Comparison of ENCODE assay signal across 12 cellular contexts in the genomic region with DNA sequence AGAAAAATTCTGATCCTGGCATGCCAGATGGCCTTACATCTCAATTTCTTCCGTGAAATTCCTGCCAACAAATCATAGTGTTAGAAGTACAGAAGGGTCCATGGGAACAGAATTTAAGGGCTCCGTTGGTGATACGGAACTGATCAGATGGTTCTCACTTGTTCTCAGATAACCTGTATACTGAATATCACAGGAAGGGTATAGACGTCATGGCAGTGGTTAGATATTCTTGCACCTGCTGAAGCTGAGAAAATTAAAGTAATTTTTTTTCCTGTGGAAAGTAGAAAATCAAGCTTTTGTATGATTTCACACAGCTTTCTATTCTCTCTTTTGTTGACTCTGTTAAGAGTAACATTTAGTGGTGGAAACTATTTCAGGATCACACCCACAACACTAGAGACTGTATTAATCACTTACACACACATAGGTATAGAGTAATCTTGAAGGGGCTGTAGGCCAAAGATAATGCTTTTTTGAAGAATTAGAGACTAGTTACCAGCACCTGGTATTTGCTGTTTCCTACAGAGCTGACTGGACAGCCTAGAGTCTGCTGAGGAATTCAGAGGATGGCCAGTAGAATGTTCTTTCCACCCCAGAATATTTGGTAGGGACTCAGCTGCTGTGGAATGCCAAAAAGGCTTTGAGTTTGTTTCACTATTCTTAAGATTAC. TPM values are rescaled to one million over a fixed set of nuclear protein-coding genes. Genes with fewer than 3 reads are reported as not detected.
DNase-seq lines count a peak whose midpoint lies in the region; ATAC-seq and TF ChIP-seq lines count a peak whose summit lies in the region.
"Had no signal": no experiment of that assay in that cellular context is flagged by ENCODE, and none has a peak within 500 bp of the region (broad histone marks: within the 10 kb centered on the region; RNA-seq: fewer than 3 reads in every experiment).

No MANE protein-coding gene starts in this region.

- H3K27me3 Mint-ChIP-seq in activated T-cell treated with anti-CD3 and anti-CD28 coated beads, Interleukin-2, amount 50 U/mL, for 4 hours (ENCODE audit: low read depth), result no peaks in the 10 kb centered on the region
- no peaks in the 10 kb centered on the region for H3K27me3 Mint-ChIP-seq in activated T-helper 1 cell treated with anti-CD3 and anti-CD28 coated beads, Interleukin-12 subunit alpha, Interleukin-12 subunit beta, Interleukin-2, Interleukin-4 antibody, amounts not matched to agents 30 ng/mL and 10 ng/mL and 1 ng/mL, durations not matched to agents 14 hours and 24 hours and 36 hours (ENCODE audit: insufficient read depth)
- no peaks in the 10 kb centered on the region for H3K27me3 Mint-ChIP-seq in stimulated activated naive CD8-positive, alpha-beta T cell treated with anti-CD3 and anti-CD28 coated beads, Interleukin-15, amount 100 ng/mL, for 72 hours

- no peak overlapping the region for H3K4me2 ChIP-seq in mammary epithelial cell (ENCODE audit: insufficient read depth, low read depth, low read length)

- peaks cover 63% of the 10 kb centered on the region for H3K4me1 Mint-ChIP-seq in activated T-cell treated with anti-CD3 and anti-CD28 coated beads, Interleukin-2, amount 50 U/mL, for 4 hours (ENCODE audit: low read depth)
- peaks cover 50% of the 10 kb centered on the region for H3K4me1 Mint-ChIP-seq in activated T-helper 1 cell treated with anti-CD3 and anti-CD28 coated beads, Interleukin-12 subunit alpha, Interleukin-12 subunit beta, Interleukin-2, Interleukin-4 antibody, amounts not matched to agents 30 ng/mL and 10 ng/mL and 1 ng/mL, durations not matched to agents 14 hours and 24 hours and 36 hours (ENCODE audit: low read depth)
- peaks cover 68% of the 10 kb centered on the region for H3K4me1 Mint-ChIP-seq in stimulated activated naive CD8-positive, alpha-beta T cell treated with anti-CD3 and anti-CD28 coated beads, Interleukin-15, amount 100 ng/mL, for 72 hours

- intact Hi-C loops in activated T-helper 1 cell treated with anti-CD3 and anti-CD28 coated beads, Interleukin-12 subunit alpha, Interleukin-12 subunit beta, Interleukin-2, Interleukin-4 antibody, amounts not matched to agents 30 ng/mL and 10 ng/mL and 1 ng/mL, durations not matched to agents 14 hours and 24 hours and 36 hours (cut with micrococcal nuclease), result no loop called here
- intact Hi-C loops in mammary epithelial cell (cut with micrococcal nuclease), result no loop called here

- no peak overlapping the region for H3K9ac ChIP-seq in mammary epithelial cell (ENCODE audit: insufficient read depth, low read length)

- H3K4me1 ChIP-seq in gastroesophageal sphincter, result peaks cover 5 to 82% (median 8%) of the 10 kb centered on the region in 3 donors
- peaks cover 2% of the 10 kb centered on the region for H3K4me1 ChIP-seq in mammary epithelial cell (ENCODE audit: insufficient read depth, low read length)

- TF ChIP-seq CTCF in gastroesophageal sphincter (IDR thresholded peaks at IDR 0.05) (no peak), mammary epithelial cell (conservative IDR thresholded peaks at IDR 0.05 in 1 of 2, IDR thresholded peaks at IDR 0.05 in 1 of 2; ENCODE audit: extremely low read depth in 1 of 2, insufficient read depth in 1 of 2, low read depth in 1 of 2, low read length in 2 of 2) (no peak)

- no TSS peak for BruUV-seq in mammary epithelial cell (replicated peaks; lab: Mats Ljungman, UMichigan)

- peaks cover under 1% of the 10 kb centered on the region for H4K20me1 ChIP-seq in mammary epithelial cell (ENCODE audit: insufficient read depth, low read length)

- H3K9me3 ChIP-seq in gastroesophageal sphincter (no peaks in the 10 kb centered on the region), mammary epithelial cell (replicated peaks; ENCODE audit: insufficient read depth, low read length) (no peaks in the 10 kb centered on the region)
- H3K9me3 ChIP-seq: right lobe of liver had no signal

- H3K27ac ChIP-seq in gastroesophageal sphincter (peak overlapping the region; percentile 34 to 67 (median 56)), mammary epithelial cell (ENCODE audit: insufficient read depth, low read depth, low read length) (no peak overlapping the region)
- H3K27ac ChIP-seq: SK-N-MC had no signal

- no peaks in the 10 kb centered on the region for H3K27me3 ChIP-seq in gastroesophageal sphincter
- H3K27me3 ChIP-seq in mammary epithelial cell (ENCODE audit: insufficient read depth, low read length), result no peaks in the 10 kb centered on the region
- H3K27me3 ChIP-seq: right lobe of liver had no signal

- TF ChIP-seq EP300 in gastroesophageal sphincter (IDR thresholded peaks at IDR 0.05), result no peak

- peak overlapping the region; percentile 47 for H3K4me3 Mint-ChIP-seq in activated T-cell treated with anti-CD3 and anti-CD28 coated beads, Interleukin-2, amount 50 U/mL, for 4 hours
- peak overlapping the region; percentile 44 for H3K4me3 Mint-ChIP-seq in activated T-helper 1 cell treated with anti-CD3 and anti-CD28 coated beads, Interleukin-12 subunit alpha, Interleukin-12 subunit beta, Interleukin-2, Interleukin-4 antibody, amounts not matched to agents 30 ng/mL and 10 ng/mL and 1 ng/mL, durations not matched to agents 14 hours and 24 hours and 36 hours
- peak overlapping the region; percentile 34 to 61 for H3K4me3 Mint-ChIP-seq in stimulated activated naive CD8-positive, alpha-beta T cell treated with anti-CD3 and anti-CD28 coated beads, Interleukin-15, amount 100 ng/mL, for 72 hours

- H3K36me3 ChIP-seq in gastroesophageal sphincter (no peaks in the 10 kb centered on the region), mammary epithelial cell (ENCODE audit: insufficient read depth, low read length) (peaks cover 7% of the 10 kb centered on the region)

- WGBS in gastroesophageal sphincter (ENCODE audit: low coverage in 1 of 2), 2 donors, result 61 to 63% methylated on average over 4 of the region's 4 CpGs
- 90% methylated on average over 3 of the region's 4 CpGs for WGBS in mammary epithelial cell (ENCODE audit: low coverage, missing lambda C conversion rate)

- in situ Hi-C loops in mammary epithelial cell (cut with MboI; ENCODE audit: low sequenced_read_pairs in 2 of 2), result no loop called here

- no peak overlapping the region for H2AFZ ChIP-seq in mammary epithelial cell (ENCODE audit: low read depth, low read length)

- CTCF ChIA-PET in mammary epithelial cell (lab: Charles Lee; ENCODE audit: low non-redundant PET), result no interaction called here

- DNase-seq in activated T-cell treated with anti-CD3 and anti-CD28 coated beads, Interleukin-2, amount 50 U/mL, for 4 hours, result no peak
- DNase-seq in activated T-cell treated with anti-CD3 and anti-CD28 coated beads for 4 hours, result no peak
- DNase-seq in activated T-helper 1 cell treated with anti-CD3 and anti-CD28 coated beads, Interleukin-12 subunit alpha, Interleukin-12 subunit beta, Interleukin-2, Interleukin-4 antibody, amounts not matched to agents 30 ng/mL and 10 ng/mL and 1 ng/mL, durations not matched to agents 14 hours and 24 hours and 36 hours (ENCODE audit: low spot score), result no peak
- no peak for DNase-seq in stimulated activated naive CD8-positive, alpha-beta T cell treated with anti-CD3 and anti-CD28 coated beads, Interleukin-15, amount 100 ng/mL, for 72 hours
- DNase-seq in stimulated activated CD4-positive, alpha-beta T cell treated with anti-CD3 and anti-CD28 coated beads, Interleukin-2, amount 100 ng/mL, for 24 hours, result no peak
- no peak for DNase-seq in mammary epithelial cell
- DNase-seq: Karpas-422, mesendoderm, right lobe of liver had no signal

- dilution Hi-C loops in mammary epithelial cell (cut with HindIII; ENCODE audit: low sequenced_read_pairs), result no loop called here

- peaks cover 15% of the 10 kb centered on the region for H3K36me3 Mint-ChIP-seq in activated T-cell treated with anti-CD3 and anti-CD28 coated beads, Interleukin-2, amount 50 U/mL, for 4 hours (ENCODE audit: insufficient read depth)
- H3K36me3 Mint-ChIP-seq in activated T-helper 1 cell treated with anti-CD3 and anti-CD28 coated beads, Interleukin-12 subunit alpha, Interleukin-12 subunit beta, Interleukin-2, Interleukin-4 antibody, amounts not matched to agents 30 ng/mL and 10 ng/mL and 1 ng/mL, durations not matched to agents 14 hours and 24 hours and 36 hours (ENCODE audit: low read depth), result peaks cover 16% of the 10 kb centered on the region

- H3K4me3 ChIP-seq in gastroesophageal sphincter (no peak overlapping the region), mammary epithelial cell (replicated peaks in 1 of 3; ENCODE audit: insufficient read depth in 1 of 3, low read depth in 2 of 3, low read length in 3 of 3) (no peak overlapping the region)
- H3K4me3 ChIP-seq: right lobe of liver, SK-N-MC had no signal

- no peak for TF ChIP-seq POLR2A in gastroesophageal sphincter (IDR thresholded peaks at IDR 0.05)

- peaks cover 96% of the 10 kb centered on the region for H3K79me2 ChIP-seq in mammary epithelial cell (ENCODE audit: insufficient read depth, low read length)

- peak; percentile 94 for ATAC-seq in activated T-cell treated with anti-CD3 and anti-CD28 coated beads, Interleukin-2, amount 50 U/mL, for 4 hours
- ATAC-seq in gastroesophageal sphincter, result no peak
- ATAC-seq in stimulated activated naive CD8-positive, alpha-beta T cell treated with anti-CD3 and anti-CD28 coated beads, Interleukin-15, amount 100 ng/mL, for 72 hours, result peak; percentile 97
- ATAC-seq in HG03571 (IDR thresholded peaks at IDR 0.05; ENCODE audit: unreplicated experiment), result no peak

- H3K27ac Mint-ChIP-seq in activated T-helper 1 cell treated with anti-CD3 and anti-CD28 coated beads, Interleukin-12 subunit alpha, Interleukin-12 subunit beta, Interleukin-2, Interleukin-4 antibody, amounts not matched to agents 30 ng/mL and 10 ng/mL and 1 ng/mL, durations not matched to agents 14 hours and 24 hours and 36 hours, result peak overlapping the region; percentile 54
- H3K27ac Mint-ChIP-seq in stimulated activated naive CD8-positive, alpha-beta T cell treated with anti-CD3 and anti-CD28 coated beads, Interleukin-15, amount 100 ng/mL, for 72 hours, result peak overlapping the region in 1 of 2 donors; percentile 7

- H3K9me3 Mint-ChIP-seq in activated T-cell treated with anti-CD3 and anti-CD28 coated beads, Interleukin-2, amount 50 U/mL, for 4 hours, result no peaks in the 10 kb centered on the region
- no peaks in the 10 kb centered on the region for H3K9me3 Mint-ChIP-seq in activated T-helper 1 cell treated with anti-CD3 and anti-CD28 coated beads, Interleukin-12 subunit alpha, Interleukin-12 subunit beta, Interleukin-2, Interleukin-4 antibody, amounts not matched to agents 30 ng/mL and 10 ng/mL and 1 ng/mL, durations not matched to agents 14 hours and 24 hours and 36 hours
- no peaks in the 10 kb centered on the region for H3K9me3 Mint-ChIP-seq in stimulated activated naive CD8-positive, alpha-beta T cell treated with anti-CD3 and anti-CD28 coated beads, Interleukin-15, amount 100 ng/mL, for 72 hours

RNA-seq across cellular contexts. Expression of gene TENT4B, which starts 7.5 kb away (rescaled TPM):
- total RNA-seq in activated T-cell treated with anti-CD3 and anti-CD28 coated beads, Interleukin-2, amount 50 U/mL, for 4 hours, result 10 to 100 TPM; 26.0 to 28.7 (median 27.8) TPM
- 19.8 and 20.0 TPM in 2 replicates for total RNA-seq in activated T-helper 1 cell treated with anti-CD3 and anti-CD28 coated beads, Interleukin-12 subunit alpha, Interleukin-12 subunit beta, Interleukin-2, Interleukin-4 antibody, amounts not matched to agents 30 ng/mL and 10 ng/mL and 1 ng/mL, durations not matched to agents 14 hours and 24 hours and 36 hours
- total RNA-seq in gastroesophageal sphincter (10 to 100 TPM; 13.9 to 25.7 (median 20.9) TPM), mammary epithelial cell (10 to 100 TPM; 10.3 to 14.5 TPM)
- 10.6 TPM for polyA plus RNA-seq in mammary epithelial cell
- polyA minus RNA-seq in mammary epithelial cell, result 5.3 TPM

Comparison
In these comparisons a context has a peak if more than half of its experiments do, and no peak if none do; other contexts are left out.
1. ATAC-seq: peak in activated T-cell treated with anti-CD3 and anti-CD28 coated beads, Interleukin-2, amount 50 U/mL, for 4 hours (2 of 2) and stimulated activated naive CD8-positive, alpha-beta T cell treated with anti-CD3 and anti-CD28 coated beads, Interleukin-15, amount 100 ng/mL, for 72 hours (single experiment); none in gastroesophageal sphincter (single experiment) and HG03571 (single experiment).
2. Peak in every context shown above with its lines, with median percentiles within 50 percentile points of each other: H3K4me3 Mint-ChIP-seq.